Comparison of ENCODE assay signal across 8 cellular contexts in genomic region chr1:15410223-15410883, GRCh38. TPM values are rescaled to one million over a fixed set of nuclear protein-coding genes. Genes with fewer than 3 reads are reported as not detected.
A peak's percentile ranks its signal among the peaks of the same experiment; 100 is the strongest.
DNase-seq lines count a peak whose midpoint lies in the region; ATAC-seq and TF ChIP-seq lines count a peak whose summit lies in the region.

No MANE protein-coding gene starts in this region.

- in situ Hi-C loops in ACHN (cut with HindIII; ENCODE audit: low pct_ligation_motif_present, low pct_unique_long_range_greater_than_20kb, low sequenced_read_pairs) = no loop called here

- H3K4me1 ChIP-seq in hepatocyte (ENCODE audit: insufficient read depth) = peaks cover 7% of the 10 kb centered on the region

- H3K36me3 ChIP-seq in hepatocyte (replicated peaks; ENCODE audit: insufficient read depth, low read depth) = no peaks in the 10 kb centered on the region

- intact Hi-C loops in activated naive CD4-positive, alpha-beta T cell treated with anti-CD3 and anti-CD28 coated beads for 36 hours (cut with micrococcal nuclease) = loop anchor here (2.0 to 10.0 kb wide), 4 partner anchors 58 to 554 kb away; partner anchors contain the start of genes DDI2 and FHAD1
- intact Hi-C loops in activated CD4-positive, alpha-beta memory T cell treated with anti-CD3 and anti-CD28 coated beads for 36 hours (cut with micrococcal nuclease) = no loop called here

- no peak for TF ChIP-seq CTCF in hepatocyte (IDR thresholded peaks at IDR 0.05; ENCODE audit: poor library complexity)

- no peaks in the 10 kb centered on the region for H3K27me3 ChIP-seq in hepatocyte

- no peak overlapping the region for H3K27ac ChIP-seq in hepatocyte

- H3K4me1 Mint-ChIP-seq in activated naive CD4-positive, alpha-beta T cell treated with anti-CD3 and anti-CD28 coated beads for 36 hours (ENCODE audit: low read depth) = peaks cover 31% of the 10 kb centered on the region
- peaks cover 42% of the 10 kb centered on the region for H3K4me1 Mint-ChIP-seq in activated CD4-positive, alpha-beta memory T cell treated with anti-CD3 and anti-CD28 coated beads for 36 hours (ENCODE audit: low read depth)
- peaks cover 77% of the 10 kb centered on the region for H3K4me1 Mint-ChIP-seq in stimulated activated effector memory CD8-positive, alpha-beta T cell treated with anti-CD3 and anti-CD28 coated beads, Interleukin-12 subunit alpha, Interleukin-12 subunit beta, amount 100 ng/mL, for 72 hours

- H3K27me3 Mint-ChIP-seq in activated naive CD4-positive, alpha-beta T cell treated with anti-CD3 and anti-CD28 coated beads for 36 hours (ENCODE audit: low read depth) = peaks cover 2% of the 10 kb centered on the region
- H3K27me3 Mint-ChIP-seq in activated CD4-positive, alpha-beta memory T cell treated with anti-CD3 and anti-CD28 coated beads for 36 hours = no peaks in the 10 kb centered on the region

- WGBS in hepatocyte (ENCODE audit: low lambda C conversion rate, missing lambda C conversion rate) = 6% methylated on average over 13 of the region's 53 CpGs

- ATAC-seq in stimulated activated effector memory CD8-positive, alpha-beta T cell treated with anti-CD3 and anti-CD28 coated beads, Interleukin-12 subunit alpha, Interleukin-12 subunit beta, amount 100 ng/mL, for 72 hours = no peak
- no peak for ATAC-seq in GM19452 (IDR thresholded peaks at IDR 0.05; ENCODE audit: unreplicated experiment)

- H3K4me2 ChIP-seq in hepatocyte = peak overlapping the region; percentile 100

- CTCF ChIA-PET in activated naive CD4-positive, alpha-beta T cell treated with anti-CD3 and anti-CD28 coated beads for 36 hours (lab: Charles Lee) = no interaction called here
- CTCF ChIA-PET in activated CD4-positive, alpha-beta memory T cell treated with anti-CD3 and anti-CD28 coated beads for 36 hours (lab: Charles Lee) = interaction anchor here (2.9 kb wide), 1 partner anchor 87 kb away, joined by 12 read pairs; no protein-coding TSS in a partner anchor

- peak overlapping the region; percentile 65 for H2AFZ ChIP-seq in hepatocyte

- no peaks in the 10 kb centered on the region for H3K9me3 ChIP-seq in hepatocyte (ENCODE audit: low read depth)

- H3K36me3 Mint-ChIP-seq in activated naive CD4-positive, alpha-beta T cell treated with anti-CD3 and anti-CD28 coated beads for 36 hours (ENCODE audit: low read depth) = peaks cover 5% of the 10 kb centered on the region
- H3K36me3 Mint-ChIP-seq in activated CD4-positive, alpha-beta memory T cell treated with anti-CD3 and anti-CD28 coated beads for 36 hours = peaks cover 11% of the 10 kb centered on the region
- H3K36me3 Mint-ChIP-seq in stimulated activated effector memory CD8-positive, alpha-beta T cell treated with anti-CD3 and anti-CD28 coated beads, Interleukin-12 subunit alpha, Interleukin-12 subunit beta, amount 100 ng/mL, for 72 hours = peaks cover 44% of the 10 kb centered on the region

- H3K9me2 ChIP-seq in hepatocyte (replicated peaks; ENCODE audit: insufficient read depth) = no peaks in the 10 kb centered on the region

- H3K27ac Mint-ChIP-seq in activated naive CD4-positive, alpha-beta T cell treated with anti-CD3 and anti-CD28 coated beads for 36 hours = peak overlapping the region; percentile 10
- H3K27ac Mint-ChIP-seq in activated CD4-positive, alpha-beta memory T cell treated with anti-CD3 and anti-CD28 coated beads for 36 hours = peak overlapping the region; percentile 81
- H3K27ac Mint-ChIP-seq in stimulated activated effector memory CD8-positive, alpha-beta T cell treated with anti-CD3 and anti-CD28 coated beads, Interleukin-12 subunit alpha, Interleukin-12 subunit beta, amount 100 ng/mL, for 72 hours = peak overlapping the region; percentile 94

- peak overlapping the region; percentile 88 for H3K4me3 ChIP-seq in hepatocyte

- peak; percentile 27 for DNase-seq in activated naive CD4-positive, alpha-beta T cell treated with anti-CD3 and anti-CD28 coated beads for 36 hours
- no peak for DNase-seq in activated naive CD4-positive, alpha-beta T cell (lab: John Stamatoyannopoulos, UW)
- peak; percentile 16 for DNase-seq in activated CD4-positive, alpha-beta memory T cell treated with anti-CD3 and anti-CD28 coated beads for 36 hours
- DNase-seq in hepatocyte (ENCODE audit: low spot score) = no peak
- DNase-seq in stimulated activated effector memory CD8-positive, alpha-beta T cell treated with anti-CD3 and anti-CD28 coated beads, Interleukin-12 subunit alpha, Interleukin-12 subunit beta, amount 100 ng/mL, for 72 hours (ENCODE audit: low spot score in 2 of 2) = peak in 1 of 2 donors; percentile 69
- no peak for DNase-seq in activated gamma-delta T cell (lab: John Stamatoyannopoulos, UW)
- DNase-seq in ACHN = no peak

- peaks cover 6% of the 10 kb centered on the region for H4K20me1 ChIP-seq in hepatocyte (ENCODE audit: insufficient read depth, poor library complexity, severe bottlenecking)

- H3K4me3 Mint-ChIP-seq in activated naive CD4-positive, alpha-beta T cell treated with anti-CD3 and anti-CD28 coated beads for 36 hours = peak overlapping the region; percentile 90
- peak overlapping the region; percentile 92 for H3K4me3 Mint-ChIP-seq in activated CD4-positive, alpha-beta memory T cell treated with anti-CD3 and anti-CD28 coated beads for 36 hours
- peak overlapping the region; percentile 96 for H3K4me3 Mint-ChIP-seq in stimulated activated effector memory CD8-positive, alpha-beta T cell treated with anti-CD3 and anti-CD28 coated beads, Interleukin-12 subunit alpha, Interleukin-12 subunit beta, amount 100 ng/mL, for 72 hours

- peaks cover 36% of the 10 kb centered on the region for H3K79me2 ChIP-seq in hepatocyte

- POLR2A ChIA-PET in activated CD4-positive, alpha-beta memory T cell treated with anti-CD3 and anti-CD28 coated beads for 36 hours (lab: Charles Lee) = no interaction called here

- no peaks in the 10 kb centered on the region for H3K9me3 Mint-ChIP-seq in activated naive CD4-positive, alpha-beta T cell treated with anti-CD3 and anti-CD28 coated beads for 36 hours
- H3K9me3 Mint-ChIP-seq in activated CD4-positive, alpha-beta memory T cell treated with anti-CD3 and anti-CD28 coated beads for 36 hours = no peaks in the 10 kb centered on the region
- no peaks in the 10 kb centered on the region for H3K9me3 Mint-ChIP-seq in stimulated activated effector memory CD8-positive, alpha-beta T cell treated with anti-CD3 and anti-CD28 coated beads, Interleukin-12 subunit alpha, Interleukin-12 subunit beta, amount 100 ng/mL, for 72 hours

RNA-seq across cellular contexts. Expression of gene EFHD2, which starts 0.7 kb away (rescaled TPM):
- 10 to 100 TPM; 35.0 to 36.0 TPM for total RNA-seq in activated naive CD4-positive, alpha-beta T cell treated with anti-CD3 and anti-CD28 coated beads for 36 hours
- 10 to 100 TPM; 60.4 to 61.3 TPM for total RNA-seq in activated CD4-positive, alpha-beta memory T cell treated with anti-CD3 and anti-CD28 coated beads for 36 hours
- 34.0 and 34.4 TPM in 2 replicates for total RNA-seq in hepatocyte
- 63.7 and 67.5 TPM in 2 replicates for polyA plus RNA-seq in hepatocyte

RNA-seq across cellular contexts. Expression of gene CTRC, which starts 27.9 kb away (rescaled TPM):
- not detected for total RNA-seq in activated naive CD4-positive, alpha-beta T cell treated with anti-CD3 and anti-CD28 coated beads for 36 hours
- under 1 TPM in 1 of 2 experiments, not detected in 1; 0.31 TPM for total RNA-seq in activated CD4-positive, alpha-beta memory T cell treated with anti-CD3 and anti-CD28 coated beads for 36 hours
- total RNA-seq in hepatocyte = not detected in 2 replicates
- polyA plus RNA-seq in hepatocyte = 0.36 and 0.66 TPM in 2 replicates

RNA-seq across cellular contexts. Expression of gene CELA2A, which starts 46.2 kb away (rescaled TPM):
- total RNA-seq in activated naive CD4-positive, alpha-beta T cell treated with anti-CD3 and anti-CD28 coated beads for 36 hours = not detected
- not detected for total RNA-seq in activated CD4-positive, alpha-beta memory T cell treated with anti-CD3 and anti-CD28 coated beads for 36 hours
- 2.2 and 9.5 TPM in 2 replicates for total RNA-seq in hepatocyte
- polyA plus RNA-seq in hepatocyte = 5.6 TPM in 2 replicates

Comparison
In these comparisons a context has a peak if more than half of its experiments do, and no peak if none do; other contexts are left out.
1. DNase-seq: peak in activated naive CD4-positive, alpha-beta T cell treated with anti-CD3 and anti-CD28 coated beads for 36 hours (single experiment) and activated CD4-positive, alpha-beta memory T cell treated with anti-CD3 and anti-CD28 coated beads for 36 hours (single experiment); none in activated naive CD4-positive, alpha-beta T cell (0 of 4), hepatocyte (single experiment), activated gamma-delta T cell (single experiment) and ACHN (single experiment).
2. H3K27ac Mint-ChIP-seq: peak in every context shown above with its lines; median percentile 94 in stimulated activated effector memory CD8-positive, alpha-beta T cell treated with anti-CD3 and anti-CD28 coated beads, Interleukin-12 subunit alpha, Interleukin-12 subunit beta, amount 100 ng/mL, for 72 hours; 81 in activated CD4-positive, alpha-beta memory T cell treated with anti-CD3 and anti-CD28 coated beads for 36 hours; 10 in activated naive CD4-positive, alpha-beta T cell treated with anti-CD3 and anti-CD28 coated beads for 36 hours.
3. Peak in every context shown above with its lines, with median percentiles within 50 percentile points of each other: H3K4me3 Mint-ChIP-seq.